ENCODE assay signal across 1 cellular context in genomic region chr7:38310601-38311057, GRCh38.
TF ChIP-seq lines count a peak whose summit lies in the region.

No MANE protein-coding gene starts in this region.

TF ChIP-seq in GM23338, 12 proteins besides CTCF, POLR2A, EP300 and RAD21 (continued from another document):
- TF ChIP-seq ZNF462 (CRISPR knock-in tag; IDR thresholded peaks at IDR 0.05) (no peak), EZH2 (IDR thresholded peaks at IDR 0.05; ENCODE audit: low read depth, unreplicated experiment) (no peak), ZNF331 (CRISPR knock-in tag; IDR thresholded peaks at IDR 0.05; ENCODE audit: low read depth) (no peak), NANOG (IDR thresholded peaks at IDR 0.05; ENCODE audit: borderline replicate concordance) (no peak), STAT1 (IDR thresholded peaks at IDR 0.05; ENCODE audit: unreplicated experiment) (no peak), EZH2phosphoT487 (IDR thresholded peaks at IDR 0.05; ENCODE audit: unreplicated experiment) (no peak), ZNF114 (CRISPR knock-in tag; IDR thresholded peaks at IDR 0.05) (no peak), ETS1 (IDR thresholded peaks at IDR 0.05) (no peak), POLR2AphosphoS5 (IDR thresholded peaks at IDR 0.05; ENCODE audit: low read depth) (no peak)
